Comparison of ENCODE assay signal across 21 cellular contexts in the genomic region with DNA sequence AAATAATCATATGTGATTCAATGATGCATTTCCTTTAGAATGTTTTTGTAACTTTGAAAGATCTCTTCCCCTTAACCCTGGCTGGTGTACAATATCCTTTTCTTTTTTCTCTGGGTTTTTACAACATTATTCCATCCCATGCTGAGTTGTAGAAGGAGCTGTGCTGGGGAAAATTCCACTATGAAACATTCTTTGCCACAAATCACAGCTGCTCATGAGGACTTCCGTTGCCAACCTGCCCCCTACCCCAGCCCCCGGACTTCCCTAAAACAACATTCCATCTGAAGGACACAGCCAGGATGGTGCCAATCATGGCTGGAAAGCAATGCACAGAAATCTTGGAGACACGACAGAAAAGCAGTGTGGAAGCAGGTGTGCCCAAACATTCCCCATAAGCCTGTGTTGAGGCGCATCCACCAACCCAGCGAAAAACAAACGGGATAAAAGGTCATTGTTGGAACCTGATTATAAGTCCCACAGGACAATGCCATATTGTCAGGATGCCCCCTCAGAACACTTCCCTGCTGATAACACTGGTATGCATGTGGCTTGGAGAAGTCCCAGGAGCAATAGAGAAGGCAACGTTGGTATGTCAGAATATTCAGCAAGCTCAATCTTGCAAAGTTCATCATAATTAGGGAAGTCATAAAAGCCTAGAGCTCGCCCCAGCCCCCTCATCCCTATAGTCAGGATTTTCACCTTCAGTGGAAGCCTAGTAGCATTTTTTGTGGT.
A peak's percentile ranks its signal among the peaks of the same experiment; 100 is the strongest.
DNase-seq lines count a peak whose midpoint lies in the region; ATAC-seq, FAIRE-seq and TF ChIP-seq lines count a peak whose summit lies in the region.
"Had no signal": no experiment of that assay in that cellular context is flagged by ENCODE, and none has a peak within 500 bp of the region (broad histone marks: within the 10 kb centered on the region; RNA-seq: fewer than 3 reads in every experiment).

No MANE protein-coding gene starts in this region.

- H3K36me3 ChIP-seq in GM23338 (ENCODE audit: insufficient read depth) (no peaks in the 10 kb centered on the region), astrocyte (ENCODE audit: insufficient read depth, low read length) (no peaks in the 10 kb centered on the region)
- H3K36me3 ChIP-seq: left lung, ovary, sigmoid colon had no signal

- H3K4me2 ChIP-seq in GM23338 (no peak overlapping the region), astrocyte (ENCODE audit: low read length) (peak overlapping the region; percentile 46)

- TF ChIP-seq CTCF in GM23338 (conservative IDR thresholded peaks at IDR 0.05; ENCODE audit: low read depth in 2 of 2) (no peak), astrocyte (IDR thresholded peaks at IDR 0.05; ENCODE audit: insufficient read depth, low read depth, low read length) (no peak), fibroblast of pulmonary artery (IDR thresholded peaks at IDR 0.05; ENCODE audit: low read length, missing control alignments) (no peak), type B pancreatic cell (conservative IDR thresholded peaks at IDR 0.05) (no peak)

- no peaks in the 10 kb centered on the region for H3K27me3 ChIP-seq in GM23338 (ENCODE audit: insufficient read depth)
- H3K27me3 ChIP-seq in astrocyte (ENCODE audit: insufficient read depth, low read length) = peaks cover 7% of the 10 kb centered on the region
- H3K27me3 ChIP-seq: ovary had no signal

- H3K4me3 ChIP-seq in GM23338 = no peak overlapping the region
- H3K4me3 ChIP-seq in astrocyte (ENCODE audit: insufficient read depth, low read depth, low read length) = peak overlapping the region; percentile 20
- no peak overlapping the region for H3K4me3 ChIP-seq in fibroblast of pulmonary artery (replicated peaks; ENCODE audit: low read depth, low read length)
- H3K4me3 ChIP-seq: left lung, ovary, sigmoid colon had no signal

- H3K27me3 Mint-ChIP-seq in GM23338 (ENCODE audit: insufficient read depth, low read depth, poor library complexity) = no peaks in the 10 kb centered on the region
- peaks cover 8% of the 10 kb centered on the region for H3K27me3 Mint-ChIP-seq in astrocyte (ENCODE audit: low read depth, unreplicated experiment)
- H3K27me3 Mint-ChIP-seq in type B pancreatic cell = peaks cover 5% of the 10 kb centered on the region

- H3K27ac ChIP-seq in GM23338 (ENCODE audit: low read depth) (no peak overlapping the region), astrocyte (ENCODE audit: low read depth, low read length) (peak overlapping the region; percentile 66)
- H3K27ac ChIP-seq: C4-2B, left lung, ovary, sigmoid colon had no signal

- no peaks in the 10 kb centered on the region for H3K79me2 ChIP-seq in GM23338 (replicated peaks; ENCODE audit: insufficient read depth)
- H3K79me2 ChIP-seq in astrocyte (ENCODE audit: insufficient read depth, low read length) = no peaks in the 10 kb centered on the region

- no peak overlapping the region for H3K4me3 Mint-ChIP-seq in GM23338
- no peak overlapping the region for H3K4me3 Mint-ChIP-seq in astrocyte (ENCODE audit: unreplicated experiment)
- no peak overlapping the region for H3K4me3 Mint-ChIP-seq in type B pancreatic cell
- H3K4me3 Mint-ChIP-seq: T-helper 17 cell, WTC11 had no signal

- H3K4me1 Mint-ChIP-seq in GM23338 (peaks cover 27% of the 10 kb centered on the region), astrocyte (ENCODE audit: low read depth, unreplicated experiment) (peaks cover 20% of the 10 kb centered on the region), type B pancreatic cell (ENCODE audit: unreplicated experiment) (peaks cover 24% of the 10 kb centered on the region)
- H3K4me1 Mint-ChIP-seq: T-helper 17 cell had no signal

- H4K20me1 ChIP-seq in GM23338 (replicated peaks; ENCODE audit: insufficient read depth) (no peaks in the 10 kb centered on the region), astrocyte (ENCODE audit: insufficient read depth, low read length) (no peaks in the 10 kb centered on the region)

- H3K9me3 Mint-ChIP-seq in GM23338 (peaks cover 4% of the 10 kb centered on the region; the same call in 1 of the 3 replicates), astrocyte (ENCODE audit: unreplicated experiment) (peaks cover 2% of the 10 kb centered on the region), type B pancreatic cell (peaks cover 7% of the 10 kb centered on the region)

- H3F3A ChIP-seq in GM23338 (replicated peaks; ENCODE audit: low read depth) = no peaks in the 10 kb centered on the region

- no peak for ATAC-seq in GM23338
- ATAC-seq: HCT116, left lung, T-helper 17 cell, WTC11 had no signal

- H3K9me2 ChIP-seq in GM23338 (ENCODE audit: insufficient read depth) = peaks cover 5% of the 10 kb centered on the region; the same call in 1 of the 2 replicates

- H3K9ac ChIP-seq in astrocyte (ENCODE audit: low read length) = no peak overlapping the region

- H3K36me3 Mint-ChIP-seq in GM23338 (ENCODE audit: low read depth) (peaks cover 3% of the 10 kb centered on the region; the same call in 2 of the 3 replicates), astrocyte (ENCODE audit: low read depth, unreplicated experiment) (no peaks in the 10 kb centered on the region), type B pancreatic cell (no peaks in the 10 kb centered on the region)

- no peak for FAIRE-seq in astrocyte (lab: Jason Lieb, UNC)
- FAIRE-seq: frontal cortex, GM18507 had no signal

- DNase-seq in GM23338 (ENCODE audit: low spot score) (no peak), astrocyte (ENCODE audit: low read depth) (peak; percentile 18), fibroblast of pulmonary artery (ENCODE audit: low read depth) (peak; percentile 49), type B pancreatic cell (ENCODE audit: extremely low spot score, unreplicated experiment) (no peak), posterior cingulate gyrus (no peak), NCI-H128 (lab: John Stamatoyannopoulos, UW; ENCODE audit: unreplicated experiment) (no peak), KBM-7 (no peak)
- DNase-seq: left lung; NCI-H2029; NCI-H510A treated with DMSO at 0.1 percent for 48 hours; ovary; SIG-M5; sigmoid colon; stimulated activated CD4-positive, alpha-beta T cell treated with anti-CD3 and anti-CD28 coated beads, Interleukin-4, amount 100 ng/mL, for 1 hour; substantia nigra; T-helper 17 cell had no signal

- no peak overlapping the region for H3K27ac Mint-ChIP-seq in GM23338
- H3K27ac Mint-ChIP-seq in astrocyte (ENCODE audit: unreplicated experiment) = peak overlapping the region; percentile 10
- peak overlapping the region; percentile 96 for H3K27ac Mint-ChIP-seq in type B pancreatic cell
- H3K27ac Mint-ChIP-seq: T-helper 17 cell, WTC11 had no signal

- no peaks in the 10 kb centered on the region for H3K9me3 ChIP-seq in astrocyte (ENCODE audit: insufficient read depth, low read depth, low read length)
- H3K9me3 ChIP-seq: left lung, ovary, sigmoid colon had no signal

- H3K4me1 ChIP-seq in GM23338 (ENCODE audit: insufficient read depth) (peaks cover 27% of the 10 kb centered on the region), astrocyte (ENCODE audit: insufficient read depth, low read length) (peaks cover 16% of the 10 kb centered on the region)
- H3K4me1 ChIP-seq: sigmoid colon had no signal

- intact Hi-C loops in posterior cingulate gyrus (cut with DNase I) = no loop called here

- in situ Hi-C loops in KBM-7 (cut with MboI; ENCODE audit: low pct_unique_long_range_greater_than_20kb, low sequenced_read_pairs) = no loop called here

- peak overlapping the region; percentile 25; the same call in 1 of the 2 replicates for H2AFZ ChIP-seq in GM23338
- no peak overlapping the region for H2AFZ ChIP-seq in astrocyte (ENCODE audit: low read depth, low read length)

TF ChIP-seq in GM23338, 12 proteins besides CTCF, POLR2A, EP300 and RAD21 (continues in another document):
- TF ChIP-seq, protein P1, sequence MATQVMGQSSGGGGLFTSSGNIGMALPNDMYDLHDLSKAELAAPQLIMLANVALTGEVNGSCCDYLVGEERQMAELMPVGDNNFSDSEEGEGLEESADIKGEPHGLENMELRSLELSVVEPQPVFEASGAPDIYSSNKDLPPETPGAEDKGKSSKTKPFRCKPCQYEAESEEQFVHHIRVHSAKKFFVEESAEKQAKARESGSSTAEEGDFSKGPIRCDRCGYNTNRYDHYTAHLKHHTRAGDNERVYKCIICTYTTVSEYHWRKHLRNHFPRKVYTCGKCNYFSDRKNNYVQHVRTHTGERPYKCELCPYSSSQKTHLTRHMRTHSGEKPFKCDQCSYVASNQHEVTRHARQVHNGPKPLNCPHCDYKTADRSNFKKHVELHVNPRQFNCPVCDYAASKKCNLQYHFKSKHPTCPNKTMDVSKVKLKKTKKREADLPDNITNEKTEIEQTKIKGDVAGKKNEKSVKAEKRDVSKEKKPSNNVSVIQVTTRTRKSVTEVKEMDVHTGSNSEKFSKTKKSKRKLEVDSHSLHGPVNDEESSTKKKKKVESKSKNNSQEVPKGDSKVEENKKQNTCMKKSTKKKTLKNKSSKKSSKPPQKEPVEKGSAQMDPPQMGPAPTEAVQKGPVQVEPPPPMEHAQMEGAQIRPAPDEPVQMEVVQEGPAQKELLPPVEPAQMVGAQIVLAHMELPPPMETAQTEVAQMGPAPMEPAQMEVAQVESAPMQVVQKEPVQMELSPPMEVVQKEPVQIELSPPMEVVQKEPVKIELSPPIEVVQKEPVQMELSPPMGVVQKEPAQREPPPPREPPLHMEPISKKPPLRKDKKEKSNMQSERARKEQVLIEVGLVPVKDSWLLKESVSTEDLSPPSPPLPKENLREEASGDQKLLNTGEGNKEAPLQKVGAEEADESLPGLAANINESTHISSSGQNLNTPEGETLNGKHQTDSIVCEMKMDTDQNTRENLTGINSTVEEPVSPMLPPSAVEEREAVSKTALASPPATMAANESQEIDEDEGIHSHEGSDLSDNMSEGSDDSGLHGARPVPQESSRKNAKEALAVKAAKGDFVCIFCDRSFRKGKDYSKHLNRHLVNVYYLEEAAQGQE (IDR thresholded peaks at IDR 0.05; ENCODE audit: unreplicated experiment) = no peak

Comparison
In these comparisons a context has a peak if more than half of its experiments do, and no peak if none do; other contexts are left out.
1. DNase-seq: peak in astrocyte (single experiment) and fibroblast of pulmonary artery (single experiment); none in GM23338 (single experiment), type B pancreatic cell (single experiment), posterior cingulate gyrus (0 of 10), NCI-H128 (single experiment) and KBM-7 (single experiment).